Comparison of ENCODE assay signal across 16 cellular contexts in the genomic region with DNA sequence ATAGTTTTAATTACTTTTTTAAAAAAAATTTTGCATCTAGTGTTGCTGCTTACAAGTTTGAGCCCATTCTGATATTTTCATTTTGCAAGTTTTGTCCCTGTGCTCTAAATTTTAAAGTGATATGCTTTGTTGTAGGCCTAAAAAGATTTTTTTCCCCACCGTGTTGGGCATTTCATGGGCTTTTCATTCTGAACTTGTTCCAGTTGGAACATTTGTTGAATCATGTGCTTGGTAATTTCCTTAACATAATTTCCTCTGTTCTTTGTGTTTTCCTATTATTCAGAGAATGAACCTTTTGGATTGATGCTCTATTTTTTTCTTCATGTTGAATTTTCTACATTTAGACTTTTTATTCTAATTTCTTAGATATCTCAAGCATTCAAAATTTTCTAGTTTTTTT.
DNase-seq lines count a peak whose midpoint lies in the region; ATAC-seq, FAIRE-seq and TF ChIP-seq lines count a peak whose summit lies in the region.
"Had no signal": no experiment of that assay in that cellular context is flagged by ENCODE, and none has a peak within 500 bp of the region (broad histone marks: within the 10 kb centered on the region; RNA-seq: fewer than 3 reads in every experiment).

No MANE protein-coding gene starts in this region.

- H3K4me1 Mint-ChIP-seq in neural progenitor cell, result peaks cover 6% of the 10 kb centered on the region
- H3K4me1 Mint-ChIP-seq in stimulated activated naive CD8-positive, alpha-beta T cell treated with anti-CD3 and anti-CD28 coated beads, Interleukin-15, amount 100 ng/mL, for 72 hours, result no peaks in the 10 kb centered on the region
- H3K4me1 Mint-ChIP-seq: CD4-positive, alpha-beta memory T cell had no signal

- intact Hi-C loops in left ventricle myocardium superior (cut with micrococcal nuclease) (no loop called here), endothelial cell of umbilical vein (cut with micrococcal nuclease) (loop anchor here (1.0 to 10.0 kb wide), 6 partner anchors 8 to 773 kb away; no protein-coding TSS in a partner anchor), colonic mucosa (cut with DNase I) (no loop called here)

- BruUV-seq in endothelial cell of umbilical vein (replicated peaks; lab: Mats Ljungman, UMichigan), result no TSS peak

- H3K4me3 ChIP-seq in right atrium auricular region, result no peak overlapping the region
- H3K4me3 ChIP-seq in endothelial cell of umbilical vein (replicated peaks in 1 of 3; ENCODE audit: insufficient read depth in 1 of 3, low read depth in 1 of 3, low read length in 3 of 3), result no peak overlapping the region
- no peak overlapping the region for H3K4me3 ChIP-seq in neural progenitor cell
- H3K4me3 ChIP-seq in colonic mucosa, result no peak overlapping the region
- H3K4me3 ChIP-seq: GM23338 had no signal

- ATAC-seq in left ventricle myocardium superior (no peak), GM18909 (IDR thresholded peaks at IDR 0.05; ENCODE audit: poor library complexity, unreplicated experiment) (no peak)
- no peak for ATAC-seq in stimulated activated naive CD8-positive, alpha-beta T cell treated with anti-CD3 and anti-CD28 coated beads, Interleukin-15, amount 100 ng/mL, for 72 hours
- ATAC-seq: GM23338 had no signal

- TF ChIP-seq CTCF in right atrium auricular region (IDR thresholded peaks at IDR 0.05) (no peak), endothelial cell of umbilical vein (IDR thresholded peaks at IDR 0.05; ENCODE audit: extremely low read depth in 1 of 2, insufficient read depth in 1 of 2, low read depth in 1 of 2, low read length in 2 of 2) (no peak), neural progenitor cell (IDR thresholded peaks at IDR 0.05) (no peak), colonic mucosa (IDR thresholded peaks at IDR 0.05) (no peak)

- peaks cover 5% of the 10 kb centered on the region for H3K9me3 Mint-ChIP-seq in neural progenitor cell
- H3K9me3 Mint-ChIP-seq in stimulated activated naive CD8-positive, alpha-beta T cell treated with anti-CD3 and anti-CD28 coated beads, Interleukin-15, amount 100 ng/mL, for 72 hours, result peaks cover 9 to 10% of the 10 kb centered on the region in 2 donors
- H3K9me3 Mint-ChIP-seq: GM23338 had no signal

- H3K27me3 ChIP-seq in right atrium auricular region, result no peaks in the 10 kb centered on the region
- H3K27me3 ChIP-seq in endothelial cell of umbilical vein (ENCODE audit: control insufficient read depth in 2 of 2, insufficient read depth in 2 of 2, low read length in 2 of 2), result no peaks in the 10 kb centered on the region
- no peaks in the 10 kb centered on the region for H3K27me3 ChIP-seq in neural progenitor cell
- H3K27me3 ChIP-seq in colonic mucosa, result no peaks in the 10 kb centered on the region

- H3K27ac ChIP-seq in right atrium auricular region (peak overlapping the region; percentile 13 to 22), endothelial cell of umbilical vein (ENCODE audit: insufficient read depth, low read depth, low read length) (peak overlapping the region; percentile 63), neural progenitor cell (no peak overlapping the region), colonic mucosa (no peak overlapping the region)

- DNase-seq in right atrium auricular region (ENCODE audit: low spot score) (no peak), left ventricle myocardium superior (no peak), endothelial cell of umbilical vein (ENCODE audit: low read depth, low spot score) (peak; percentile 78), neural progenitor cell (ENCODE audit: low spot score) (no peak), activated gamma-delta T cell (lab: John Stamatoyannopoulos, UW) (no peak), colonic mucosa (no peak)
- no peak for DNase-seq in stimulated activated naive CD8-positive, alpha-beta T cell treated with anti-CD3 and anti-CD28 coated beads, Interleukin-15, amount 100 ng/mL, for 72 hours
- DNase-seq: C1 segment of cervical spinal cord; CD4-positive, alpha-beta memory T cell; DMS79; H7 had no signal

- TF ChIP-seq POLR2A in endothelial cell of umbilical vein (IDR thresholded peaks at IDR 0.05; ENCODE audit: low read depth, low read length), result no peak

- peak; percentile 37 for FAIRE-seq in endothelial cell of umbilical vein (lab: Jason Lieb, UNC)
- FAIRE-seq: G401.6, GM12891 had no signal

- no peaks in the 10 kb centered on the region for H3F3A ChIP-seq in neural progenitor cell (ENCODE audit: low read depth)

- peaks cover 2% of the 10 kb centered on the region for H3K27me3 Mint-ChIP-seq in neural progenitor cell (ENCODE audit: insufficient read depth, low read depth)
- no peaks in the 10 kb centered on the region for H3K27me3 Mint-ChIP-seq in stimulated activated naive CD8-positive, alpha-beta T cell treated with anti-CD3 and anti-CD28 coated beads, Interleukin-15, amount 100 ng/mL, for 72 hours
- H3K27me3 Mint-ChIP-seq: B cell had no signal

- H3K4me1 ChIP-seq in right atrium auricular region, result peaks cover 0 to 12% of the 10 kb centered on the region in 2 donors
- peaks cover 41% of the 10 kb centered on the region for H3K4me1 ChIP-seq in endothelial cell of umbilical vein (ENCODE audit: control insufficient read depth, extremely low read depth, insufficient read depth, low read length)
- H3K4me1 ChIP-seq in neural progenitor cell, result no peaks in the 10 kb centered on the region
- no peaks in the 10 kb centered on the region for H3K4me1 ChIP-seq in colonic mucosa

- peak overlapping the region; percentile 74 for H2AFZ ChIP-seq in endothelial cell of umbilical vein (ENCODE audit: low read depth, low read length)
- peak overlapping the region; percentile 23 for H2AFZ ChIP-seq in neural progenitor cell (replicated peaks)
- H2AFZ ChIP-seq: GM23338 had no signal

- H3K4me3 Mint-ChIP-seq in neural progenitor cell, result no peak overlapping the region
- H3K4me3 Mint-ChIP-seq in stimulated activated naive CD8-positive, alpha-beta T cell treated with anti-CD3 and anti-CD28 coated beads, Interleukin-15, amount 100 ng/mL, for 72 hours, result no peak overlapping the region
- H3K4me3 Mint-ChIP-seq: B cell; CD4-positive, alpha-beta memory T cell; GM23338 had no signal

- CTCF ChIA-PET in endothelial cell of umbilical vein (lab: Charles Lee), result interaction anchor here (4.7 kb wide), 1 partner anchor 13 kb away, joined by 15 read pairs; no protein-coding TSS in a partner anchor

- H3K4me2 ChIP-seq in endothelial cell of umbilical vein (ENCODE audit: insufficient read depth, low read length) (peak overlapping the region; percentile 78), neural progenitor cell (no peak overlapping the region)
- H3K4me2 ChIP-seq: GM23338 had no signal

- H3K9me1 ChIP-seq in endothelial cell of umbilical vein (replicated peaks; ENCODE audit: control insufficient read depth, extremely low read depth, insufficient read depth, low read length), result no peaks in the 10 kb centered on the region

- dilution Hi-C loops in endothelial cell of umbilical vein (cut with MboI; ENCODE audit: extremely low pct_ligation_motif_present, low sequenced_read_pairs), result no loop called here

- no peaks in the 10 kb centered on the region for H3K36me3 Mint-ChIP-seq in neural progenitor cell
- H3K36me3 Mint-ChIP-seq: CD4-positive, alpha-beta memory T cell had no signal

- H3K79me2 ChIP-seq in endothelial cell of umbilical vein (ENCODE audit: control insufficient read depth, insufficient read depth, low read length) (no peaks in the 10 kb centered on the region), neural progenitor cell (ENCODE audit: low read depth) (no peaks in the 10 kb centered on the region)

- H3K9ac ChIP-seq in endothelial cell of umbilical vein (replicated peaks; ENCODE audit: extremely low read depth, insufficient read depth, low read length), result peak overlapping the region; percentile 40
- H3K9ac ChIP-seq in neural progenitor cell, result no peak overlapping the region
- no peak overlapping the region for H3K9ac ChIP-seq in colonic mucosa (ENCODE audit: low read depth in 2 of 2, low read length in 2 of 2)

- no peak overlapping the region for H3K27ac Mint-ChIP-seq in neural progenitor cell
- no peak overlapping the region for H3K27ac Mint-ChIP-seq in stimulated activated naive CD8-positive, alpha-beta T cell treated with anti-CD3 and anti-CD28 coated beads, Interleukin-15, amount 100 ng/mL, for 72 hours
- H3K27ac Mint-ChIP-seq: B cell; CD4-positive, alpha-beta memory T cell; GM23338 had no signal

- H4K20me1 ChIP-seq in endothelial cell of umbilical vein (replicated peaks; ENCODE audit: control insufficient read depth, extremely low read depth, insufficient read depth, low read length) (no peaks in the 10 kb centered on the region), neural progenitor cell (ENCODE audit: low read depth) (no peaks in the 10 kb centered on the region)

- H3K9me3 ChIP-seq in right atrium auricular region, result no peaks in the 10 kb centered on the region
- H3K9me3 ChIP-seq in endothelial cell of umbilical vein (replicated peaks; ENCODE audit: control insufficient read depth, insufficient read depth, low read length), result no peaks in the 10 kb centered on the region
- no peaks in the 10 kb centered on the region for H3K9me3 ChIP-seq in neural progenitor cell (ENCODE audit: low read depth)
- no peaks in the 10 kb centered on the region for H3K9me3 ChIP-seq in colonic mucosa

- H3K36me3 ChIP-seq in right atrium auricular region (no peaks in the 10 kb centered on the region), endothelial cell of umbilical vein (ENCODE audit: control insufficient read depth in 2 of 2, extremely low read depth in 1 of 2, insufficient read depth in 2 of 2, low read length in 2 of 2) (no peaks in the 10 kb centered on the region), neural progenitor cell (no peaks in the 10 kb centered on the region), colonic mucosa (no peaks in the 10 kb centered on the region)

- POLR2A ChIA-PET in endothelial cell of umbilical vein (lab: Charles Lee), result no interaction called here

TF ChIP-seq in endothelial cell of umbilical vein, 7 proteins besides CTCF, POLR2A, EP300 and RAD21:
- TF ChIP-seq GATA2 (IDR thresholded peaks at IDR 0.05; ENCODE audit: insufficient read depth, insufficient read length, low read depth, low read length), result no peak
- peak; percentile 24 for TF ChIP-seq JUN (IDR thresholded peaks at IDR 0.05; ENCODE audit: borderline replicate concordance, insufficient read depth, insufficient read length, low read depth)
TF ChIP-seq in endothelial cell of umbilical vein: peak in this region for 1.

Comparison
In these comparisons a context has a peak if more than half of its experiments do, and no peak if none do; other contexts are left out.
1. H3K27ac ChIP-seq: peak in right atrium auricular region (2 of 2) and endothelial cell of umbilical vein (single experiment); none in neural progenitor cell (single experiment) and colonic mucosa (single experiment).